ENCODE assay signal across 9 cellular contexts in the genomic region with DNA sequence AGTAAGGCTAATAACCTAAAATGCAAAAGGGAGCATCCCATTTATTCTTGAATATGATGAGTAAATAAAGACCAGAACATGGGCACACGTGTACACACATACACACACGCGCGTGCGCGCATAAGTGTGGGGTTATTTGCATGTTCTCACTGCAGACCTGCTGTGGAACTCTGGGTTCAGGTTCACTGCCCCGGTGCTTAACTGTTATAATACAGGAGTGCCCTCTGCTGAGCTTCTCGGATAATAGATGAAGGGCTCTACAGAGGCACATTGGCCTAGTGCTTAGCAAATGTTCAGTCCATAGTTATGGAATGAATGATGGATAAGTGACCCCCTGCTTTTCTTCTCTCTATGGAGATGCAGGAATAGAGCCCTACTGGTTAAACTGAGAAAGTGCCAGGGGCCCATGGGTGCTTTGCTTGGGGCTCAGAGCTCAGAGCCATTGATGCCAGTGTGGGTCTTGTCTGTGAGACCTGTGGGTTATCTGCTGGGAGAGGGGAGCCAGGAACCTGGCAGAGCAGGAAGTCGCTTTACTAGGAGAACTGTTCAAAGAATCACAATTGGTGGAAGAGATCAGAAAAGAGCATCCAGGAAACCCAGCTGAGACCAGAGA. TPM values are rescaled to one million over a fixed set of nuclear protein-coding genes. Genes with fewer than 3 reads are reported as not detected.
DNase-seq lines count a peak whose midpoint lies in the region; ATAC-seq and TF ChIP-seq lines count a peak whose summit lies in the region.
"Had no signal": no experiment of that assay in that cellular context is flagged by ENCODE, and none has a peak within 500 bp of the region (broad histone marks: within the 10 kb centered on the region; RNA-seq: fewer than 3 reads in every experiment).

No MANE protein-coding gene starts in this region.

- intact Hi-C loops in aorta (cut with DNase I): loop anchor here (2.0 to 10.0 kb wide), 2 partner anchors 212 to 366 kb away; no protein-coding TSS in a partner anchor

- DNase-seq in AG08395 (ENCODE audit: low spot score) (peak; percentile 66), NCI-H526 (lab: John Stamatoyannopoulos, UW) (peak; percentile 86 to 90), epithelial cell of proximal tubule (ENCODE audit: low read depth) (peak; percentile 31), aorta (peak in 1 of 2 donors; percentile 68)
- DNase-seq in activated CD8-positive, alpha-beta memory T cell treated with anti-CD3 and anti-CD28 coated beads for 24 hours: peak; percentile 82

- WGBS in aorta, 2 donors: 61 to 67% methylated on average over 9 of the region's 9 CpGs

- no peaks in the 10 kb centered on the region for H3K9me3 Mint-ChIP-seq in nephron

- H3K27me3 ChIP-seq in aorta (ENCODE audit: control insufficient read depth in 1 of 2, insufficient read depth in 2 of 2, low read length in 1 of 2): no peaks in the 10 kb centered on the region

- peaks cover 17% of the 10 kb centered on the region for H3K4me1 Mint-ChIP-seq in nephron

- H3K27ac Mint-ChIP-seq in nephron: peak overlapping the region in 2 of 3 experiments; percentile 12 to 61

- H3K4me3 Mint-ChIP-seq in nephron: peak overlapping the region; percentile 28 to 30 (median 29)

- H3K4me3 ChIP-seq in epithelial cell of proximal tubule (ENCODE audit: low read depth, low read length) (no peak overlapping the region), aorta (ENCODE audit: low read length in 2 of 2) (no peak overlapping the region)
- H3K4me3 ChIP-seq: skin epidermis had no signal

- peak; percentile 77 for TF ChIP-seq CTCF in epithelial cell of proximal tubule (conservative IDR thresholded peaks at IDR 0.05; ENCODE audit: low read depth, low read length)
- TF ChIP-seq CTCF in nephron (IDR thresholded peaks at IDR 0.05; ENCODE audit: unreplicated experiment in 3 of 3): peak; percentile 46 to 70 (median 53)

- ATAC-seq in GM18517 (IDR thresholded peaks at IDR 0.05; ENCODE audit: unreplicated experiment): peak; percentile 73
- peak; percentile 43 for ATAC-seq in HG03066 (IDR thresholded peaks at IDR 0.05; ENCODE audit: low read depth, unreplicated experiment)
- peak; percentile 55 for ATAC-seq in aorta (ENCODE audit: low FRiP score)

- no peaks in the 10 kb centered on the region for H3K36me3 Mint-ChIP-seq in nephron (ENCODE audit: low read depth)

- peaks cover 22% of the 10 kb centered on the region for H3K27me3 Mint-ChIP-seq in nephron (ENCODE audit: low read depth)

- H3K9me3 ChIP-seq in aorta (ENCODE audit: control insufficient read depth, low read length): no peaks in the 10 kb centered on the region

- no peak overlapping the region for H3K27ac ChIP-seq in aorta (ENCODE audit: low read depth in 1 of 2, low read length in 2 of 2)

- H3K36me3 ChIP-seq in aorta (ENCODE audit: control insufficient read depth in 1 of 2, insufficient read depth in 2 of 2, low read length in 1 of 2): no peaks in the 10 kb centered on the region

- H3K4me1 ChIP-seq in aorta (ENCODE audit: control insufficient read depth in 1 of 2, insufficient read depth in 2 of 2, low read length in 2 of 2): no peaks in the 10 kb centered on the region

RNA-seq across cellular contexts. Expression of a gene that starts 3.6 kb away (rescaled TPM):
- 123 and 153 TPM in 2 replicates for total RNA-seq in epithelial cell of proximal tubule
- total RNA-seq in aorta: 10 to 100 TPM; 10.8 to 12.5 TPM
- polyA plus RNA-seq in aorta: 1 to 10 TPM; 6.8 to 7.2 TPM
